1 cellular context compared by ENCODE assay signal in the genomic region with DNA sequence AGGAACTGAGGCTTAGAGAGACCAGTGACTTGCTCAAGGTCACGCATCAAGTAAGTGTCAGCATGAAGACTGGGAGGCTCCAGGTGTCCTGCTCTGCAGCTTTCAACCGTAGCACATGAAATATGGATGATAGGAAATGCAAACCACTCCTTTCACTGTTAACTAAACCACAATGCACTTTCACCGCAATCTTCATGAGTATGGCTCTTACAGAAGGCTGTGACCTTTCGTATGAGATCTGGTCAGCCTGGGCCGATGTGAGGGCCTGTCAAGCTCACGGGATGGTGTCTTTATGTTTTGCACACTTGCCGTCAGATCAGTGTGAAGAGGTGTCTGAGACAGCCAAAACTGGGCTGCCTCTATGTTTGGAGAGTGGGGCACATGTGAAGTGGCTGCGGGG.
TF ChIP-seq lines count a peak whose summit lies in the region.

No MANE protein-coding gene starts in this region.

TF ChIP-seq in GM12878, 131 proteins besides CTCF, POLR2A, EP300 and RAD21 (continued from another document):
- TF ChIP-seq, protein P1, sequence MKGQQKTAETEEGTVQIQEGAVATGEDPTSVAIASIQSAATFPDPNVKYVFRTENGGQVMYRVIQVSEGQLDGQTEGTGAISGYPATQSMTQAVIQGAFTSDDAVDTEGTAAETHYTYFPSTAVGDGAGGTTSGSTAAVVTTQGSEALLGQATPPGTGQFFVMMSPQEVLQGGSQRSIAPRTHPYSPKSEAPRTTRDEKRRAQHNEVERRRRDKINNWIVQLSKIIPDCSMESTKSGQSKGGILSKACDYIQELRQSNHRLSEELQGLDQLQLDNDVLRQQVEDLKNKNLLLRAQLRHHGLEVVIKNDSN (IDR thresholded peaks at IDR 0.05; ENCODE audit: borderline replicate concordance, extremely low read length, insufficient read depth, low read depth, low read length): no peak
- TF ChIP-seq SMARCA5 (IDR thresholded peaks at IDR 0.05): no peak
